ENCODE assay signal across 1 cellular context in genomic region chr17:66451188-66452149, GRCh38.
TF ChIP-seq lines count a peak whose summit lies in the region.

No MANE protein-coding gene starts in this region.

TF ChIP-seq in HepG2, 621 proteins besides CTCF, POLR2A, EP300 and RAD21 (continued from another document and continues in another):
- TF ChIP-seq ZSCAN29 (CRISPR knock-in tag; conservative IDR thresholded peaks at IDR 0.05) (no peak), GATAD1 (CRISPR knock-in tag; IDR thresholded peaks at IDR 0.05) (peak; percentile 38; the same call in 1 of the 2 replicates), EED (CRISPR knock-in tag; IDR thresholded peaks at IDR 0.05) (no peak), RFXANK (CRISPR knock-in tag; IDR thresholded peaks at IDR 0.05) (no peak), PRMT3 (CRISPR knock-in tag; IDR thresholded peaks at IDR 0.05; ENCODE audit: borderline replicate concordance, low read depth) (no peak), ZNF18 (CRISPR knock-in tag; IDR thresholded peaks at IDR 0.05; ENCODE audit: insufficient replicate concordance) (no peak), AHR (CRISPR knock-in tag; IDR thresholded peaks at IDR 0.05) (0 out of 2 replicates have a peak, but pooled peaks have one; percentile 50), CBX2 (IDR thresholded peaks at IDR 0.05; ENCODE audit: low read depth, low read length) (no peak), CBX2 (CRISPR knock-in tag; IDR thresholded peaks at IDR 0.05; ENCODE audit: low read depth) (no peak), ZXDC (CRISPR knock-in tag; IDR thresholded peaks at IDR 0.05) (no peak), ZNF781 (CRISPR knock-in tag; IDR thresholded peaks at IDR 0.05; ENCODE audit: borderline replicate concordance, not compliant biosample characterization) (no peak), TFDP2 (CRISPR knock-in tag; IDR thresholded peaks at IDR 0.05) (peak; percentile 51; the same call in 1 of the 2 replicates), PCBP1 (IDR thresholded peaks at IDR 0.05; ENCODE audit: borderline replicate concordance, low read depth, low read length) (no peak), ZGPAT (CRISPR knock-in tag; IDR thresholded peaks at IDR 0.05) (peak; percentile 78), NR2F1 (CRISPR knock-in tag; IDR thresholded peaks at IDR 0.05) (no peak), KDM5B (CRISPR knock-in tag; IDR thresholded peaks at IDR 0.05; ENCODE audit: borderline replicate concordance) (peak; percentile 44; the same call in 1 of the 2 replicates), TAF15 (IDR thresholded peaks at IDR 0.05; ENCODE audit: low read depth, low read length, poor library complexity, severe bottlenecking) (no peak), FIP1L1 (IDR thresholded peaks at IDR 0.05; ENCODE audit: borderline replicate concordance, insufficient read depth, low read depth, low read length) (no peak), PBX3 (CRISPR knock-in tag; IDR thresholded peaks at IDR 0.05; ENCODE audit: borderline replicate concordance) (no peak), ZNF264 (CRISPR knock-in tag; IDR thresholded peaks at IDR 0.05) (peak; percentile 53; the same call in 1 of the 2 replicates), ARNT2 (CRISPR knock-in tag; IDR thresholded peaks at IDR 0.05; ENCODE audit: low read depth) (no peak), ZNF570 (CRISPR knock-in tag; IDR thresholded peaks at IDR 0.05; ENCODE audit: borderline replicate concordance) (no peak), NFYB (CRISPR knock-in tag; IDR thresholded peaks at IDR 0.05) (no peak), ZNF510 (CRISPR knock-in tag; IDR thresholded peaks at IDR 0.05; ENCODE audit: low read depth) (no peak), REST (IDR thresholded peaks at IDR 0.05; ENCODE audit: borderline replicate concordance in 1 of 2, low read depth in 1 of 2, low read length in 2 of 2) (no peak), ZNF775 (CRISPR knock-in tag; IDR thresholded peaks at IDR 0.05; ENCODE audit: borderline replicate concordance) (no peak), MEIS1 (CRISPR knock-in tag; IDR thresholded peaks at IDR 0.05; ENCODE audit: borderline replicate concordance) (no peak), ZNF747 (CRISPR knock-in tag; IDR thresholded peaks at IDR 0.05; ENCODE audit: borderline replicate concordance) (no peak), BATF2 (CRISPR knock-in tag; IDR thresholded peaks at IDR 0.05) (no peak), ZNF883 (CRISPR knock-in tag; IDR thresholded peaks at IDR 0.05; ENCODE audit: not compliant biosample characterization) (no peak), PREB (CRISPR knock-in tag; IDR thresholded peaks at IDR 0.05) (no peak), MZF1 (CRISPR knock-in tag; IDR thresholded peaks at IDR 0.05; ENCODE audit: borderline replicate concordance) (no peak), AFF4 (CRISPR knock-in tag; IDR thresholded peaks at IDR 0.05) (no peak), ZNF839 (CRISPR knock-in tag; IDR thresholded peaks at IDR 0.05; ENCODE audit: borderline replicate concordance) (no peak), ZNF652 (CRISPR knock-in tag; IDR thresholded peaks at IDR 0.05; ENCODE audit: borderline replicate concordance, low read depth) (peak; percentile 62; the same call in 1 of the 2 replicates), NR2F2 (IDR thresholded peaks at IDR 0.05; ENCODE audit: borderline replicate concordance, low read depth) (no peak), ZNF281 (CRISPR knock-in tag; IDR thresholded peaks at IDR 0.05; ENCODE audit: borderline replicate concordance) (peak; percentile 19; the same call in 1 of the 2 replicates), HOXA5 (CRISPR knock-in tag; IDR thresholded peaks at IDR 0.05) (peak; percentile 75), GPN1 (CRISPR knock-in tag; IDR thresholded peaks at IDR 0.05; ENCODE audit: borderline replicate concordance) (no peak)
